Comparison of ENCODE assay signal across 24 cellular contexts in the genomic region with DNA sequence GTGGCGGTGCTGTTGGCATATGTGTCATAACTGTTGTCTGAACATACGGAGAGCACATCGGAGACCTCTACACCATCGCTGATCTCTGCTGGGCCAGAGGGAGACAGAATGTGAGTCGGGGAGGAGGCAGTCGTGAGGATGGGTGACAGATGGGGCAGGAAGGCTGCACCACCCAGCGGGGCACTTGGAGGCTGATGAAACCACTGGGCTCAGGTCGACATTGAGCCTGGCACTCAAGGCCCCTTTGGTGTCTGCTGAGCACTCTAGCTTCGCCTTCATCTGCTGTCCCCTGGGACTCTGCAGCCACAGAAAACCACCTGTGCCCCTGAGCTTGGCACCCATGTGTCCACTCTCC. TPM values are rescaled to one million over a fixed set of nuclear protein-coding genes. Genes with fewer than 3 reads are reported as not detected.
DNase-seq lines count a peak whose midpoint lies in the region; ATAC-seq and TF ChIP-seq lines count a peak whose summit lies in the region.
"Had no signal": no experiment of that assay in that cellular context is flagged by ENCODE, and none has a peak within 500 bp of the region (broad histone marks: within the 10 kb centered on the region; RNA-seq: fewer than 3 reads in every experiment).

No MANE protein-coding gene starts in this region.

- no peak overlapping the region for H4K91ac ChIP-seq in neuronal stem cell (ENCODE audit: low read depth, low read length, poor library complexity)

- peak overlapping the region; percentile 53 for H3K27ac Mint-ChIP-seq in T-helper 17 cell
- H3K27ac Mint-ChIP-seq: CD4-positive, CD25-positive, alpha-beta regulatory T cell; CD8-positive, alpha-beta memory T cell had no signal

- H3K4me1 Mint-ChIP-seq in T-helper 17 cell: peaks cover 16% of the 10 kb centered on the region

- H3K36me3 ChIP-seq in neuronal stem cell (replicated peaks in 1 of 2; ENCODE audit: control insufficient read depth in 2 of 2, insufficient read depth in 2 of 2, low read length in 2 of 2): peaks cover 0 to 3% of the 10 kb centered on the region in 2 donors
- H3K36me3 ChIP-seq: BE2C had no signal

- no peak overlapping the region for H3K23ac ChIP-seq in neuronal stem cell (ENCODE audit: low read depth, low read length, poor library complexity)

- no peak overlapping the region for H3K4me3 Mint-ChIP-seq in T-helper 17 cell
- H3K4me3 Mint-ChIP-seq: CD4-positive, CD25-positive, alpha-beta regulatory T cell; CD8-positive, alpha-beta memory T cell; IgD-negative memory B cell had no signal

- H3K27me3 Mint-ChIP-seq in T-helper 17 cell: peaks cover 23% of the 10 kb centered on the region

- H3K36me3 Mint-ChIP-seq in T-helper 17 cell (ENCODE audit: low read depth): peaks cover 9% of the 10 kb centered on the region

- no peak overlapping the region for H2BK15ac ChIP-seq in neuronal stem cell (ENCODE audit: low read length)

- H2AFZ ChIP-seq in neuronal stem cell (ENCODE audit: low read length): no peak overlapping the region

- ATAC-seq in T-helper 17 cell: no peak
- ATAC-seq in GM18511 (IDR thresholded peaks at IDR 0.05; ENCODE audit: unreplicated experiment): no peak
- ATAC-seq: HCT116 had no signal

- peak; percentile 10 for DNase-seq in NCI-H82 (lab: John Stamatoyannopoulos, UW)
- no peak for DNase-seq in NCI-H82 treated with DMSO at 0.1 percent for 48 hours (lab: John Stamatoyannopoulos, UW; ENCODE audit: unreplicated experiment)
- peak; percentile 78 to 90 for DNase-seq in NCI-H524 (lab: John Stamatoyannopoulos, UW)
- no peak for DNase-seq in T-helper 17 cell
- no peak for DNase-seq in neuronal stem cell (ENCODE audit: low spot score)
- DNase-seq in GM13977 (ENCODE audit: low spot score): no peak
- DNase-seq in amniotic stem cell (lab: John Stamatoyannopoulos, UW): no peak
- DNase-seq: ACHN; BE2C; C1 segment of cervical spinal cord; CD4-positive, CD25-positive, alpha-beta regulatory T cell; CD8-positive, alpha-beta memory T cell; COR-L47; DMS153; DMS79; GDM1; GOT3; H7; KBM-7 had no signal

- in situ Hi-C loops in GM13977 (cut with MboI; ENCODE audit: low pct_unique_long_range_greater_than_20kb, low sequenced_read_pairs, unreplicated experiment): no loop called here

- no peak overlapping the region for H3K9ac ChIP-seq in neuronal stem cell (ENCODE audit: low read depth, low read length, poor library complexity)

- no peak overlapping the region for H3K4me3 ChIP-seq in neuronal stem cell (ENCODE audit: low read length in 2 of 2)

- no peak overlapping the region for H4K8ac ChIP-seq in neuronal stem cell (ENCODE audit: low read depth, low read length)

- H3K79me1 ChIP-seq in neuronal stem cell (ENCODE audit: low read depth, low read length): no peaks in the 10 kb centered on the region

- H2BK120ac ChIP-seq in neuronal stem cell (ENCODE audit: low read depth, low read length): no peak overlapping the region

- H2BK12ac ChIP-seq in neuronal stem cell (ENCODE audit: low read length): no peak overlapping the region

- no peak overlapping the region for H2BK5ac ChIP-seq in neuronal stem cell (ENCODE audit: low read length)

- H2AK5ac ChIP-seq in neuronal stem cell (ENCODE audit: low read depth, low read length): peak overlapping the region; percentile 44

- H3K4ac ChIP-seq in neuronal stem cell (ENCODE audit: low read length): no peak overlapping the region

- H3K18ac ChIP-seq in neuronal stem cell (ENCODE audit: low read length): peak overlapping the region; percentile 11

- H3K4me2 ChIP-seq in neuronal stem cell (ENCODE audit: insufficient read depth, low read length, poor library complexity, severe bottlenecking): no peak overlapping the region

- H3K9me3 ChIP-seq in T-helper 17 cell (ENCODE audit: control insufficient read depth, low read length, poor library complexity, severe bottlenecking) (no peaks in the 10 kb centered on the region), neuronal stem cell (replicated peaks in 1 of 2; ENCODE audit: control insufficient read depth in 2 of 2, insufficient read depth in 1 of 2, low read depth in 1 of 2, low read length in 2 of 2) (peaks cover 0 to 2% of the 10 kb centered on the region in 2 donors)
- H3K9me3 ChIP-seq: BE2C had no signal

- no CpG with 5 or more reads among the region's 9 CpGs for WGBS in neuronal stem cell (ENCODE audit: extremely low coverage in 2 of 2, insufficient read length in 2 of 2, insufficient replicate concordance in 1 of 2), 2 donors

- H3K27me3 ChIP-seq in neuronal stem cell (ENCODE audit: control insufficient read depth in 3 of 3, insufficient read depth in 3 of 3, low read depth in 1 of 3, low read length in 3 of 3): peaks cover 13 to 59% (median 24%) of the 10 kb centered on the region in 3 experiments

- H3K14ac ChIP-seq in neuronal stem cell (ENCODE audit: low read length): no peak overlapping the region

- H3K27ac ChIP-seq in neuronal stem cell (replicated peaks; ENCODE audit: low read length): no peak overlapping the region
- H3K27ac ChIP-seq: HL-60 had no signal

- H3K4me1 ChIP-seq in neuronal stem cell (ENCODE audit: control insufficient read depth in 2 of 2, insufficient read depth in 1 of 2, low read depth in 1 of 2, low read length in 2 of 2): peaks cover 18 to 19% of the 10 kb centered on the region in 2 donors
- H3K4me1 ChIP-seq: BE2C had no signal

- TF ChIP-seq CTCF in GM13977 (IDR thresholded peaks at IDR 0.05; ENCODE audit: extremely low read depth, insufficient read depth, missing control alignments): no peak

RNA-seq across cellular contexts. Expression of a gene that starts 2.5 kb away (rescaled TPM):
- 1 to 10 TPM; 1.3 to 3.1 TPM for total RNA-seq in T-helper 17 cell
- polyA plus RNA-seq in neuronal stem cell (2013, experiment 1 of 2): 1.2 TPM
- 1.5 TPM for polyA plus RNA-seq in neuronal stem cell (2013, experiment 2 of 2)
- total RNA-seq: HT1080 had no signal

RNA-seq across cellular contexts. Expression of a gene that starts 36.2 kb away (rescaled TPM):
- total RNA-seq in T-helper 17 cell: 1,000 to 10,000 TPM; 4,448 to 4,546 TPM
- polyA plus RNA-seq in neuronal stem cell (2013, experiment 1 of 2): 5,741 TPM
- polyA plus RNA-seq in neuronal stem cell (2013, experiment 2 of 2): 5,744 TPM

Comparison
In these comparisons a context has a peak if more than half of its experiments do, and no peak if none do; other contexts are left out.
1. DNase-seq: peak in NCI-H82 (single experiment) and NCI-H524 (2 of 2); none in NCI-H82 treated with DMSO at 0.1 percent for 48 hours (single experiment), T-helper 17 cell (0 of 3), neuronal stem cell (single experiment), GM13977 (single experiment) and amniotic stem cell (single experiment).